20 cellular contexts compared by ENCODE assay signal in genomic region chrX:3159995-3160715, GRCh38.
DNase-seq lines count a peak whose midpoint lies in the region; ATAC-seq, FAIRE-seq and TF ChIP-seq lines count a peak whose summit lies in the region.
"Had no signal": no experiment of that assay in that cellular context is flagged by ENCODE, and none has a peak within 500 bp of the region (broad histone marks: within the 10 kb centered on the region; RNA-seq: fewer than 3 reads in every experiment).

No MANE protein-coding gene starts in this region.

- H3K36me3 ChIP-seq in adipocyte (ENCODE audit: control insufficient read depth, insufficient read depth, low read length, severe bottlenecking) (no peaks in the 10 kb centered on the region), left ventricle myocardium inferior (no peaks in the 10 kb centered on the region)

- no peak for TF ChIP-seq POLR2A in GM12892 (IDR thresholded peaks at IDR 0.05; ENCODE audit: low read depth, low read length)

- H3K4me3 Mint-ChIP-seq in nephron, result no peak overlapping the region
- H3K4me3 Mint-ChIP-seq: CD4-positive, CD25-positive, alpha-beta regulatory T cell; GM23338 had no signal

- H3K27ac ChIP-seq in left ventricle myocardium inferior (replicated peaks), result peak overlapping the region; percentile 16
- H3K27ac ChIP-seq: RWPE1 had no signal

- H3K27me3 ChIP-seq in adipocyte (replicated peaks; ENCODE audit: control insufficient read depth, insufficient read depth, low read length) (no peaks in the 10 kb centered on the region), left ventricle myocardium inferior (ENCODE audit: low read depth) (no peaks in the 10 kb centered on the region)

- no peaks in the 10 kb centered on the region for H3K27me3 Mint-ChIP-seq in nephron (ENCODE audit: low read depth)
- H3K27me3 Mint-ChIP-seq: CD4-positive, CD25-positive, alpha-beta regulatory T cell had no signal

- DNase-seq in adipocyte (ENCODE audit: low read depth) (peak; percentile 29), left ventricle myocardium inferior (no peak), sciatic nerve (ENCODE audit: low spot score) (no peak), GM12892 (ENCODE audit: insufficient read length) (no peak)
- DNase-seq in activated naive CD4-positive, alpha-beta T cell (lab: John Stamatoyannopoulos, UW), result no peak
- no peak for DNase-seq in stimulated activated CD8-positive, alpha-beta memory T cell treated with anti-CD3 and anti-CD28 coated beads, Interleukin-4, amount 100 ng/mL, for 48 hours
- DNase-seq: CD4-positive, CD25-positive, alpha-beta regulatory T cell; COR-L47; DMS79 treated with DMSO at 0.1 percent for 48 hours; IMR-90; NCI-H1105; NCI-H146; NCI-H2029 treated with DMSO at 0.1 percent for 48 hours; NCI-H774; NK-92 treated with Interleukin-12 subunit alpha and Interleukin-12 subunit beta, amount 100 ng/mL, for 24 hours had no signal

- H3K4me3 ChIP-seq in adipocyte (ENCODE audit: low read length) (no peak overlapping the region), left ventricle myocardium inferior (no peak overlapping the region)
- H3K4me3 ChIP-seq: GM12878, GM23338 had no signal

- ATAC-seq in sciatic nerve, result peak; percentile 73
- ATAC-seq: GM12878, HCT116 had no signal

- peaks cover 29% of the 10 kb centered on the region for H3K9me3 Mint-ChIP-seq in nephron
- H3K9me3 Mint-ChIP-seq: GM23338 had no signal

- FAIRE-seq in GM12892 (lab: Jason Lieb, UNC), result no peak
- FAIRE-seq: GM12878 had no signal

- intact Hi-C loops in left ventricle myocardium inferior (cut with micrococcal nuclease), result no loop called here
- intact Hi-C loops in sciatic nerve (cut with DNase I), result no loop called here

- TF ChIP-seq CTCF in left ventricle myocardium inferior (IDR thresholded peaks at IDR 0.05; ENCODE audit: borderline replicate concordance) (no peak), nephron (IDR thresholded peaks at IDR 0.05; ENCODE audit: unreplicated experiment in 3 of 3) (no peak)

- H3K27ac Mint-ChIP-seq in nephron, result peak overlapping the region; percentile 17 to 88 (median 83)
- H3K27ac Mint-ChIP-seq: CD4-positive, CD25-positive, alpha-beta regulatory T cell; GM23338 had no signal

- H3K4me1 Mint-ChIP-seq in nephron, result peaks cover 33% of the 10 kb centered on the region
- H3K4me1 Mint-ChIP-seq: CD4-positive, CD25-positive, alpha-beta regulatory T cell had no signal

- H3K4me1 ChIP-seq in adipocyte (ENCODE audit: control insufficient read depth, insufficient read depth, low read length), result peaks cover 19% of the 10 kb centered on the region
- no peaks in the 10 kb centered on the region for H3K4me1 ChIP-seq in left ventricle myocardium inferior

- H3K9me3 ChIP-seq in adipocyte (ENCODE audit: control insufficient read depth, low read length) (no peaks in the 10 kb centered on the region), left ventricle myocardium inferior (replicated peaks) (no peaks in the 10 kb centered on the region)

- H3K9ac ChIP-seq in adipocyte (ENCODE audit: low read length), result no peak overlapping the region

- peaks cover 17% of the 10 kb centered on the region for H3K36me3 Mint-ChIP-seq in nephron (ENCODE audit: low read depth)
- H3K36me3 Mint-ChIP-seq: CD4-positive, CD25-positive, alpha-beta regulatory T cell had no signal
